In the genomic region with DNA sequence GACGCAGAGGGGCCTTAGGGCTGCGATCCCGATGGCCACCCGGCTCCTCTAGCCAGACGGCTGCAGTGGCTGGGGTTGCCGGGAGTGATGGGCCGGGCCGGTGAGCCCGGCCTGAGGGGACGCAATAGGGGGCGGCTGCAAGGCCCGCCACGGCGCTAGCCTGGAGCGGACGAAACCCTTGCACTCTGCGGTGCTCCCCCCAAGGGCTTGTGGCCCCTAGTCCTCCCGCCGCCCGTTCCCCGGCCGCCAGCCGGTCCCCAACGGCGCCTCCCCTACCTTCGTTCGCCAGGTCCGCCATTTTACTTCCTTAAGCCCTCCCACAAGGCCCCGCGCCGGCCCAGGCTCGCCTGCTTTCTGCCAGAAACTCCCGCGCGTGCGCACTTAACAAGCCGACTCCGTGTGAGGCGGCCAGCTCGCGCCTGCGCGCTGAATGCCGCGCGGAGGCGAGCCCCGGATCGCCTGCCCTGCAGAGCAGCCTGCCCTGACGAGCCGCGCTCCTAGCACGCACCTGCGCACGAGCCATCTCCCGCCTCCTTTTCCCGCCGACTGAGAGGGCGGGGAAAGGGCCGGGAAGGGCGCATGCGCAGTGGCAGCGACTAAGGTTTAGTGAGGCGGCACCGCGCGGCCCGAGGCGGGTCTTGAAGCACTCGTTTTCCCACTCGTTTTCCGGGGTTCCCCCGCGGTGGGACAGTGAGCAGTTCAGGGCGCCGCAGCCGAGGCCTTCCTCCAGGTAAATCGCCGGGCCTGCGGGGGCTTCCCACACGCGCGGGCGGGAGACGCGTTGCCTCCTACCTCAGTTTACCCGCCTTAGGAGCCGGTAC, we compare ENCODE assay signal across 8 cellular contexts. TPM values are rescaled to one million over a fixed set of nuclear protein-coding genes. Genes with fewer than 3 reads are reported as not detected.
A peak's percentile ranks its signal among the peaks of the same experiment; 100 is the strongest.
DNase-seq lines count a peak whose midpoint lies in the region; ATAC-seq and TF ChIP-seq lines count a peak whose summit lies in the region.

A gene with protein sequence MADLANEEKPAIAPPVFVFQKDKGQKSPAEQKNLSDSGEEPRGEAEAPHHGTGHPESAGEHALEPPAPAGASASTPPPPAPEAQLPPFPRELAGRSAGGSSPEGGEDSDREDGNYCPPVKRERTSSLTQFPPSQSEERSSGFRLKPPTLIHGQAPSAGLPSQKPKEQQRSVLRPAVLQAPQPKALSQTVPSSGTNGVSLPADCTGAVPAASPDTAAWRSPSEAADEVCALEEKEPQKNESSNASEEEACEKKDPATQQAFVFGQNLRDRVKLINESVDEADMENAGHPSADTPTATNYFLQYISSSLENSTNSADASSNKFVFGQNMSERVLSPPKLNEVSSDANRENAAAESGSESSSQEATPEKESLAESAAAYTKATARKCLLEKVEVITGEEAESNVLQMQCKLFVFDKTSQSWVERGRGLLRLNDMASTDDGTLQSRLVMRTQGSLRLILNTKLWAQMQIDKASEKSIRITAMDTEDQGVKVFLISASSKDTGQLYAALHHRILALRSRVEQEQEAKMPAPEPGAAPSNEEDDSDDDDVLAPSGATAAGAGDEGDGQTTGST (minus strand): TSS at position 356 of the 821 bp plus-strand sequence. CDS start 58 bp downstream, at position 298.

- ATAC-seq in HG02610 (IDR thresholded peaks at IDR 0.05; ENCODE audit: unreplicated experiment) (peak; percentile 84), thoracic aorta (ENCODE audit: insufficient number of reproducible peaks, low FRiP score, low read depth) (peak; percentile 83)

- H3K27ac ChIP-seq in osteoblast (ENCODE audit: low read depth, low read length) = peak within 1 kb of the TSS; percentile 78
- H3K27ac ChIP-seq in thoracic aorta = peak within 1 kb of the TSS; percentile 93

- peaks cover 8% of the 10 kb centered on the region for H3K36me3 Mint-ChIP-seq in activated naive CD8-positive, alpha-beta T cell

- H3K9me3 ChIP-seq in osteoblast (ENCODE audit: low read depth, low read length) = no peaks in the 10 kb centered on the region
- no peaks in the 10 kb centered on the region for H3K9me3 ChIP-seq in thoracic aorta

- H3K4me3 ChIP-seq in GM08714 (ENCODE audit: low read length) (peak within 1 kb of the TSS; percentile 89), osteoblast (ENCODE audit: insufficient read depth, low read length) (peak within 1 kb of the TSS; percentile 89), thoracic aorta (peak within 1 kb of the TSS; percentile 97)

- H3K36me3 ChIP-seq in osteoblast (ENCODE audit: insufficient read depth, low read length) (peaks cover 7% of the 10 kb centered on the region), thoracic aorta (no peaks in the 10 kb centered on the region)

- DNase-seq in NCI-H1092 treated with DMSO at 0.1 percent for 48 hours (lab: John Stamatoyannopoulos, UW) (peak; percentile 99), SKM-1 (lab: John Stamatoyannopoulos, UW; ENCODE audit: unreplicated experiment) (peak; percentile 99), glomerular visceral epithelial cell (ENCODE audit: extremely low spot score) (peak; percentile 100), osteoblast (ENCODE audit: insufficient read length, low spot score, missing footprints) (peak; percentile 99), thoracic aorta (ENCODE audit: low spot score) (peak; percentile 91)

- H3K4me1 Mint-ChIP-seq in activated naive CD8-positive, alpha-beta T cell (ENCODE audit: low read depth) = peaks cover 50% of the 10 kb centered on the region

- TF ChIP-seq CTCF in osteoblast (IDR thresholded peaks at IDR 0.05; ENCODE audit: extremely low read depth, low read depth, low read length) (no peak), thoracic aorta (IDR thresholded peaks at IDR 0.05) (no peak)

- no peaks in the 10 kb centered on the region for H3K27me3 Mint-ChIP-seq in activated naive CD8-positive, alpha-beta T cell

- H3K9me3 Mint-ChIP-seq in activated naive CD8-positive, alpha-beta T cell (ENCODE audit: low read depth) = no peaks in the 10 kb centered on the region

- H3K4me1 ChIP-seq in osteoblast (ENCODE audit: insufficient read depth, low read length) (peaks cover 35% of the 10 kb centered on the region), thoracic aorta (ENCODE audit: control insufficient read depth in 1 of 2, low read depth in 2 of 2) (peaks cover 37 to 50% of the 10 kb centered on the region in 2 donors)

- peak within 1 kb of the TSS; percentile 92 for H3K4me2 ChIP-seq in osteoblast (ENCODE audit: insufficient read depth, low read length)

- H3K27me3 ChIP-seq in osteoblast (ENCODE audit: insufficient read depth, low read length) (no peaks in the 10 kb centered on the region), thoracic aorta (replicated peaks; ENCODE audit: insufficient read depth) (no peaks in the 10 kb centered on the region)

- peak within 1 kb of the TSS; percentile 97 for H3K4me3 Mint-ChIP-seq in activated naive CD8-positive, alpha-beta T cell

- H3K79me2 ChIP-seq in osteoblast (ENCODE audit: insufficient read depth, low read length) = peaks cover 63% of the 10 kb centered on the region

- H2AFZ ChIP-seq in osteoblast (ENCODE audit: low read length) = peak within 1 kb of the TSS; percentile 89

- H4K20me1 ChIP-seq in osteoblast (ENCODE audit: insufficient read depth, low read length) = peaks cover 36% of the 10 kb centered on the region

- H3K27ac Mint-ChIP-seq in activated naive CD8-positive, alpha-beta T cell = peak within 1 kb of the TSS; percentile 97

RNA-seq across cellular contexts. Expression of the gene that starts here (rescaled TPM):
- total RNA-seq in osteoblast (40.5 and 42.1 TPM in 2 replicates), thoracic aorta (100 to 1,000 TPM in 1 of 2 donors, 10 to 100 TPM in 1; 51.4 to 101 TPM)

Comparison
In these comparisons a context has a peak if more than half of its experiments do, and no peak if none do; other contexts are left out.
1. Peak in every context shown above with its lines: DNase-seq, ATAC-seq, H3K4me3 ChIP-seq and H3K27ac ChIP-seq.